Comparison of ENCODE assay signal across 1 cellular context in genomic region chr14:23056257-23056955, GRCh38.
TF ChIP-seq lines count a peak whose summit lies in the region.

No MANE protein-coding gene starts in this region.

TF ChIP-seq in HepG2, 621 proteins besides CTCF, POLR2A, EP300 and RAD21 (continued from another document and continues in another):
- TF ChIP-seq HNF1A (IDR thresholded peaks at IDR 0.05; ENCODE audit: low read depth) (no peak), HNF1A (CRISPR knock-in tag; IDR thresholded peaks at IDR 0.05; ENCODE audit: borderline replicate concordance) (no peak; the same call in 1 of the 2 replicates), ZNF792 (CRISPR knock-in tag; IDR thresholded peaks at IDR 0.05) (peak; percentile 85; the same call in 1 of the 2 replicates), ELF1 (CRISPR knock-in tag; IDR thresholded peaks at IDR 0.05) (0 out of 2 replicates have a peak, but pooled peaks have one; percentile 24), NFE2L2 (IDR thresholded peaks at IDR 0.05; ENCODE audit: low read length) (no peak), ZNF703 (CRISPR knock-in tag; IDR thresholded peaks at IDR 0.05; ENCODE audit: borderline replicate concordance) (no peak), GABPB1 (CRISPR knock-in tag; IDR thresholded peaks at IDR 0.05) (peak; percentile 39; the same call in 1 of the 2 replicates), EEA1 (CRISPR knock-in tag; IDR thresholded peaks at IDR 0.05; ENCODE audit: borderline replicate concordance) (no peak), ZNF180 (CRISPR knock-in tag; IDR thresholded peaks at IDR 0.05; ENCODE audit: borderline replicate concordance, low read depth) (no peak), ZC3H4 (CRISPR knock-in tag; IDR thresholded peaks at IDR 0.05; ENCODE audit: borderline replicate concordance) (no peak), SP4 (CRISPR knock-in tag; IDR thresholded peaks at IDR 0.05) (no peak), ZNF773 (CRISPR knock-in tag; IDR thresholded peaks at IDR 0.05; ENCODE audit: borderline replicate concordance) (no peak), AGO1 (IDR thresholded peaks at IDR 0.05; ENCODE audit: low read depth, low read length, poor library complexity, severe bottlenecking) (no peak), POGK (CRISPR knock-in tag; conservative IDR thresholded peaks at IDR 0.05) (no peak; the same call in 1 of the 2 replicates), ZSCAN20 (CRISPR knock-in tag; IDR thresholded peaks at IDR 0.05; ENCODE audit: borderline replicate concordance) (no peak), TFE3 (CRISPR knock-in tag; IDR thresholded peaks at IDR 0.05) (0 out of 2 replicates have a peak, but pooled peaks have one; percentile 20), ASH2L (IDR thresholded peaks at IDR 0.05; ENCODE audit: insufficient read length, low read depth, low read length) (peak; percentile 77), THYN1 (CRISPR knock-in tag; IDR thresholded peaks at IDR 0.05; ENCODE audit: borderline replicate concordance, low read depth) (no peak), TBL1XR1 (IDR thresholded peaks at IDR 0.05; ENCODE audit: borderline replicate concordance, low read length, partially characterized antibody) (no peak), DBP (CRISPR knock-in tag; IDR thresholded peaks at IDR 0.05; ENCODE audit: not compliant biosample characterization) (no peak), ZNF577 (CRISPR knock-in tag; IDR thresholded peaks at IDR 0.05; ENCODE audit: borderline replicate concordance, low read depth) (0 out of 2 replicates have a peak, but pooled peaks have one; percentile 39), MBD4 (IDR thresholded peaks at IDR 0.05; ENCODE audit: borderline replicate concordance, low read length) (no peak), GZF1 (CRISPR knock-in tag; IDR thresholded peaks at IDR 0.05) (no peak; the same call in 1 of the 2 replicates), MED13 (CRISPR knock-in tag; IDR thresholded peaks at IDR 0.05) (no peak), AHR (CRISPR knock-in tag; IDR thresholded peaks at IDR 0.05) (0 out of 2 replicates have a peak, but pooled peaks have one; percentile 38), KDM5A (IDR thresholded peaks at IDR 0.05; ENCODE audit: borderline replicate concordance, low read length) (no peak; the same call in 1 of the 2 replicates), TEAD2 (CRISPR knock-in tag; IDR thresholded peaks at IDR 0.05) (no peak), ZNF788 (CRISPR knock-in tag; IDR thresholded peaks at IDR 0.05; ENCODE audit: borderline replicate concordance) (no peak; the same call in 1 of the 2 replicates), HMG20A (CRISPR knock-in tag; IDR thresholded peaks at IDR 0.05; ENCODE audit: borderline replicate concordance) (no peak)
- TF ChIP-seq, protein P1, sequence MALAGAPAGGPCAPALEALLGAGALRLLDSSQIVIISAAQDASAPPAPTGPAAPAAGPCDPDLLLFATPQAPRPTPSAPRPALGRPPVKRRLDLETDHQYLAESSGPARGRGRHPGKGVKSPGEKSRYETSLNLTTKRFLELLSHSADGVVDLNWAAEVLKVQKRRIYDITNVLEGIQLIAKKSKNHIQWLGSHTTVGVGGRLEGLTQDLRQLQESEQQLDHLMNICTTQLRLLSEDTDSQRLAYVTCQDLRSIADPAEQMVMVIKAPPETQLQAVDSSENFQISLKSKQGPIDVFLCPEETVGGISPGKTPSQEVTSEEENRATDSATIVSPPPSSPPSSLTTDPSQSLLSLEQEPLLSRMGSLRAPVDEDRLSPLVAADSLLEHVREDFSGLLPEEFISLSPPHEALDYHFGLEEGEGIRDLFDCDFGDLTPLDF (CRISPR knock-in tag; IDR thresholded peaks at IDR 0.05) = no peak
- TF ChIP-seq, protein P2, sequence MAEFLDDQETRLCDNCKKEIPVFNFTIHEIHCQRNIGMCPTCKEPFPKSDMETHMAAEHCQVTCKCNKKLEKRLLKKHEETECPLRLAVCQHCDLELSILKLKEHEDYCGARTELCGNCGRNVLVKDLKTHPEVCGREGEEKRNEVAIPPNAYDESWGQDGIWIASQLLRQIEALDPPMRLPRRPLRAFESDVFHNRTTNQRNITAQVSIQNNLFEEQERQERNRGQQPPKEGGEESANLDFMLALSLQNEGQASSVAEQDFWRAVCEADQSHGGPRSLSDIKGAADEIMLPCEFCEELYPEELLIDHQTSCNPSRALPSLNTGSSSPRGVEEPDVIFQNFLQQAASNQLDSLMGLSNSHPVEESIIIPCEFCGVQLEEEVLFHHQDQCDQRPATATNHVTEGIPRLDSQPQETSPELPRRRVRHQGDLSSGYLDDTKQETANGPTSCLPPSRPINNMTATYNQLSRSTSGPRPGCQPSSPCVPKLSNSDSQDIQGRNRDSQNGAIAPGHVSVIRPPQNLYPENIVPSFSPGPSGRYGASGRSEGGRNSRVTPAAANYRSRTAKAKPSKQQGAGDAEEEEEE (CRISPR knock-in tag; IDR thresholded peaks at IDR 0.05; ENCODE audit: borderline replicate concordance) = no peak
- TF ChIP-seq, protein P3, sequence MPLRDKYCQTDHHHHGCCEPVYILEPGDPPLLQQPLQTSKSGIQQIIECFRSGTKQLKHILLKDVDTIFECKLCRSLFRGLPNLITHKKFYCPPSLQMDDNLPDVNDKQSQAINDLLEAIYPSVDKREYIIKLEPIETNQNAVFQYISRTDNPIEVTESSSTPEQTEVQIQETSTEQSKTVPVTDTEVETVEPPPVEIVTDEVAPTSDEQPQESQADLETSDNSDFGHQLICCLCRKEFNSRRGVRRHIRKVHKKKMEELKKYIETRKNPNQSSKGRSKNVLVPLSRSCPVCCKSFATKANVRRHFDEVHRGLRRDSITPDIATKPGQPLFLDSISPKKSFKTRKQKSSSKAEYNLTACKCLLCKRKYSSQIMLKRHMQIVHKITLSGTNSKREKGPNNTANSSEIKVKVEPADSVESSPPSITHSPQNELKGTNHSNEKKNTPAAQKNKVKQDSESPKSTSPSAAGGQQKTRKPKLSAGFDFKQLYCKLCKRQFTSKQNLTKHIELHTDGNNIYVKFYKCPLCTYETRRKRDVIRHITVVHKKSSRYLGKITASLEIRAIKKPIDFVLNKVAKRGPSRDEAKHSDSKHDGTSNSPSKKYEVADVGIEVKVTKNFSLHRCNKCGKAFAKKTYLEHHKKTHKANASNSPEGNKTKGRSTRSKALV (CRISPR knock-in tag; IDR thresholded peaks at IDR 0.05) = 0 out of 2 replicates have a peak, but pooled peaks have one; percentile 28
- TF ChIP-seq, protein P4, sequence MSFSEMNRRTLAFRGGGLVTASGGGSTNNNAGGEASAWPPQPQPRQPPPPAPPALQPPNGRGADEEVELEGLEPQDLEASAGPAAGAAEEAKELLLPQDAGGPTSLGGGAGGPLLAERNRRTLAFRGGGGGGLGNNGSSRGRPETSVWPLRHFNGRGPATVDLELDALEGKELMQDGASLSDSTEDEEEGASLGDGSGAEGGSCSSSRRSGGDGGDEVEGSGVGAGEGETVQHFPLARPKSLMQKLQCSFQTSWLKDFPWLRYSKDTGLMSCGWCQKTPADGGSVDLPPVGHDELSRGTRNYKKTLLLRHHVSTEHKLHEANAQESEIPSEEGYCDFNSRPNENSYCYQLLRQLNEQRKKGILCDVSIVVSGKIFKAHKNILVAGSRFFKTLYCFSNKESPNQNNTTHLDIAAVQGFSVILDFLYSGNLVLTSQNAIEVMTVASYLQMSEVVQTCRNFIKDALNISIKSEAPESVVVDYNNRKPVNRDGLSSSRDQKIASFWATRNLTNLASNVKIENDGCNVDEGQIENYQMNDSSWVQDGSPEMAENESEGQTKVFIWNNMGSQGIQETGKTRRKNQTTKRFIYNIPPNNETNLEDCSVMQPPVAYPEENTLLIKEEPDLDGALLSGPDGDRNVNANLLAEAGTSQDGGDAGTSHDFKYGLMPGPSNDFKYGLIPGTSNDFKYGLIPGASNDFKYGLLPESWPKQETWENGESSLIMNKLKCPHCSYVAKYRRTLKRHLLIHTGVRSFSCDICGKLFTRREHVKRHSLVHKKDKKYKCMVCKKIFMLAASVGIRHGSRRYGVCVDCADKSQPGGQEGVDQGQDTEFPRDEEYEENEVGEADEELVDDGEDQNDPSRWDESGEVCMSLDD (CRISPR knock-in tag; IDR thresholded peaks at IDR 0.05; ENCODE audit: borderline replicate concordance) = no peak
- TF ChIP-seq, protein P5, sequence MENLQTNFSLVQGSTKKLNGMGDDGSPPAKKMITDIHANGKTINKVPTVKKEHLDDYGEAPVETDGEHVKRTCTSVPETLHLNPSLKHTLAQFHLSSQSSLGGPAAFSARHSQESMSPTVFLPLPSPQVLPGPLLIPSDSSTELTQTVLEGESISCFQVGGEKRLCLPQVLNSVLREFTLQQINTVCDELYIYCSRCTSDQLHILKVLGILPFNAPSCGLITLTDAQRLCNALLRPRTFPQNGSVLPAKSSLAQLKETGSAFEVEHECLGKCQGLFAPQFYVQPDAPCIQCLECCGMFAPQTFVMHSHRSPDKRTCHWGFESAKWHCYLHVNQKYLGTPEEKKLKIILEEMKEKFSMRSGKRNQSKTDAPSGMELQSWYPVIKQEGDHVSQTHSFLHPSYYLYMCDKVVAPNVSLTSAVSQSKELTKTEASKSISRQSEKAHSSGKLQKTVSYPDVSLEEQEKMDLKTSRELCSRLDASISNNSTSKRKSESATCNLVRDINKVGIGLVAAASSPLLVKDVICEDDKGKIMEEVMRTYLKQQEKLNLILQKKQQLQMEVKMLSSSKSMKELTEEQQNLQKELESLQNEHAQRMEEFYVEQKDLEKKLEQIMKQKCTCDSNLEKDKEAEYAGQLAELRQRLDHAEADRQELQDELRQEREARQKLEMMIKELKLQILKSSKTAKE (CRISPR knock-in tag; IDR thresholded peaks at IDR 0.05; ENCODE audit: borderline replicate concordance) = 0 out of 2 replicates have a peak, but pooled peaks have one; percentile 35
